In the genomic region with DNA sequence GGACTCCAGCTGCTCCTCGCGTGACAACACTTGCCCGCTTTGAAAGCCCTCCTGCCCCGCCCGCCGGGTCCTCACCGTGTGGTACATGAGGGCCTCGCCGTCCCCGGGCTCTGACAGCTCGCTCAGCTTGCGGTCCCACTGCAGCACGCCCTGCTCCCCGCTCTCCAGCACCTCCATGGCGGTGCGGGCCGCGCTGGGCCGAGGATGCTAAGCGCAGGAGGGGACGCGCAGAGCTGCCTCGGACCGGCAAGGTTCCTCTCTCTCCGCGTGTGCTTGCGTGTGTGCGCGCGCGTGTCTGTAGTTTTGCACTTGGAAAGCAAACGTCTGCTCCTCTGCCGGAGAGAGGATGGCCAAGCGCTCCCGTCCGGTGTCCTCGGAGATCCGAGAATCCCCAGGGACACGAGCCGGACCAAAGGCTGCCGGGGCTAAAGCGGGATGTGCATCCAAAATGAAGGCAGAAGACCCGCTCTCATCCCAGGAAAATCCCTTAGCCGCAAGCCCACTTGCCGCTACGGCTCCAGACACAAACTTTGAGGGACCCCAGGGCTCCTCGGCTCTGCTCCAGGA, we compare ENCODE assay signal across 7 cellular contexts. TPM values are rescaled to one million over a fixed set of nuclear protein-coding genes. Genes with fewer than 3 reads are reported as not detected.
A peak's percentile ranks its signal among the peaks of the same experiment; 100 is the strongest.
DNase-seq lines count a peak whose midpoint lies in the region; ATAC-seq and TF ChIP-seq lines count a peak whose summit lies in the region.

A gene with protein sequence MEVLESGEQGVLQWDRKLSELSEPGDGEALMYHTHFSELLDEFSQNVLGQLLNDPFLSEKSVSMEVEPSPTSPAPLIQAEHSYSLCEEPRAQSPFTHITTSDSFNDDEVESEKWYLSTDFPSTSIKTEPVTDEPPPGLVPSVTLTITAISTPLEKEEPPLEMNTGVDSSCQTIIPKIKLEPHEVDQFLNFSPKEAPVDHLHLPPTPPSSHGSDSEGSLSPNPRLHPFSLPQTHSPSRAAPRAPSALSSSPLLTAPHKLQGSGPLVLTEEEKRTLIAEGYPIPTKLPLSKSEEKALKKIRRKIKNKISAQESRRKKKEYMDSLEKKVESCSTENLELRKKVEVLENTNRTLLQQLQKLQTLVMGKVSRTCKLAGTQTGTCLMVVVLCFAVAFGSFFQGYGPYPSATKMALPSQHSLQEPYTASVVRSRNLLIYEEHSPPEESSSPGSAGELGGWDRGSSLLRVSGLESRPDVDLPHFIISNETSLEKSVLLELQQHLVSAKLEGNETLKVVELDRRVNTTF (minus strand): TSS at position 558 of the 567 bp plus-strand sequence. CDS start 381 bp downstream, at position 177.

- in situ Hi-C loops in endometrial microvascular endothelial cells (cut with HindIII; ENCODE audit: inconsistent ontology term, low pct_unique_long_range_greater_than_20kb, low sequenced_read_pairs): no loop called here

- peak within 1 kb of the TSS; percentile 94 for H3K27ac Mint-ChIP-seq in activated CD8-positive, alpha-beta memory T cell treated with anti-CD3 and anti-CD28 coated beads, Interleukin-2, amount 10 ng/mL, durations not matched to agents 7 days and 5 days

- CTCF ChIA-PET in activated CD8-positive, alpha-beta memory T cell treated with anti-CD3 and anti-CD28 coated beads, Interleukin-2, amount 10 ng/mL, durations not matched to agents 7 days and 5 days (lab: Charles Lee): interaction anchor here (0.9 to 15.7 kb wide), 17 partner anchors 9 to 736 kb away, joined by 3 to 256 read pairs (median 7); no protein-coding TSS in a partner anchor

- peak; percentile 36 for ATAC-seq in HG02852 (IDR thresholded peaks at IDR 0.05; ENCODE audit: unreplicated experiment)
- peak; percentile 56 for ATAC-seq in activated CD8-positive, alpha-beta memory T cell treated with anti-CD3 and anti-CD28 coated beads, Interleukin-2, amount 10 ng/mL, durations not matched to agents 7 days and 5 days

- H3K27ac ChIP-seq in mucosa of rectum (ENCODE audit: low read depth in 2 of 2, low read length in 2 of 2): peak within 1 kb of the TSS; percentile 95

- no peaks in the 10 kb centered on the region for H3K9me3 Mint-ChIP-seq in activated CD8-positive, alpha-beta memory T cell treated with anti-CD3 and anti-CD28 coated beads, Interleukin-2, amount 10 ng/mL, durations not matched to agents 7 days and 5 days (ENCODE audit: low read depth)

- H3K27me3 ChIP-seq in mucosa of rectum (ENCODE audit: control insufficient read depth in 2 of 2, insufficient read depth in 2 of 2, low read length in 2 of 2): no peaks in the 10 kb centered on the region

- H3K4me3 ChIP-seq in mucosa of rectum (ENCODE audit: low read length in 2 of 2): peak within 1 kb of the TSS; percentile 93 to 94

- H3K4me3 Mint-ChIP-seq in activated CD8-positive, alpha-beta memory T cell treated with anti-CD3 and anti-CD28 coated beads, Interleukin-2, amount 10 ng/mL, durations not matched to agents 7 days and 5 days: peak within 1 kb of the TSS; percentile 87

- H3K4me1 Mint-ChIP-seq in activated CD8-positive, alpha-beta memory T cell treated with anti-CD3 and anti-CD28 coated beads, Interleukin-2, amount 10 ng/mL, durations not matched to agents 7 days and 5 days: peaks cover 34% of the 10 kb centered on the region

- peaks cover 3 to 15% of the 10 kb centered on the region in 2 donors for H3K4me1 ChIP-seq in mucosa of rectum (ENCODE audit: control insufficient read depth in 2 of 2, insufficient read depth in 2 of 2, low read length in 2 of 2)

- peak; percentile 51 for TF ChIP-seq POLR2A in GM18526 (IDR thresholded peaks at IDR 0.05; ENCODE audit: extremely low read depth, insufficient read length)

- DNase-seq in NCI-H526 (lab: John Stamatoyannopoulos, UW): peak; percentile 84 to 92
- peak; percentile 81 for DNase-seq in activated CD8-positive, alpha-beta memory T cell treated with anti-CD3 and anti-CD28 coated beads, Interleukin-2, amount 10 ng/mL, durations not matched to agents 7 days and 5 days
- DNase-seq in stimulated activated CD8-positive, alpha-beta memory T cell treated with anti-CD3 and anti-CD28 coated beads, Interleukin-7, amount 100 ng/mL, for 1 hour (ENCODE audit: low read depth in 2 of 2): peak; percentile 23 to 32

- H3K36me3 Mint-ChIP-seq in activated CD8-positive, alpha-beta memory T cell treated with anti-CD3 and anti-CD28 coated beads, Interleukin-2, amount 10 ng/mL, durations not matched to agents 7 days and 5 days: peaks cover 11% of the 10 kb centered on the region

- H3K9ac ChIP-seq in mucosa of rectum (ENCODE audit: low read depth in 1 of 2, low read length in 2 of 2): peak within 1 kb of the TSS; percentile 92 to 96

- H3K27me3 Mint-ChIP-seq in activated CD8-positive, alpha-beta memory T cell treated with anti-CD3 and anti-CD28 coated beads, Interleukin-2, amount 10 ng/mL, durations not matched to agents 7 days and 5 days: no peaks in the 10 kb centered on the region

- H3K9me3 ChIP-seq in mucosa of rectum (ENCODE audit: control insufficient read depth in 2 of 2, low read length in 2 of 2): no peaks in the 10 kb centered on the region

- H3K36me3 ChIP-seq in mucosa of rectum (ENCODE audit: control insufficient read depth in 2 of 2, insufficient read depth in 2 of 2, low read length in 2 of 2): no peaks in the 10 kb centered on the region

RNA-seq across cellular contexts. Expression of the gene that starts here (rescaled TPM):
- total RNA-seq in activated CD8-positive, alpha-beta memory T cell treated with anti-CD3 and anti-CD28 coated beads, Interleukin-2, amount 10 ng/mL, durations not matched to agents 7 days and 5 days: 10 to 100 TPM; 24.0 to 29.0 TPM
- 38.9 TPM for total RNA-seq in endometrial microvascular endothelial cells (ENCODE audit: inconsistent ontology term)

Comparison
In these comparisons a context has a peak if more than half of its experiments do, and no peak if none do; other contexts are left out.
1. Peak in every context shown above with its lines: DNase-seq, ATAC-seq, H3K4me3 ChIP-seq and H3K27ac ChIP-seq.
2. DNase-seq: peak in every context shown above with its lines; median percentile 88 in NCI-H526; 81 in activated CD8-positive, alpha-beta memory T cell treated with anti-CD3 and anti-CD28 coated beads, Interleukin-2, amount 10 ng/mL, durations not matched to agents 7 days and 5 days; 28 in stimulated activated CD8-positive, alpha-beta memory T cell treated with anti-CD3 and anti-CD28 coated beads, Interleukin-7, amount 100 ng/mL, for 1 hour.